1 cellular context compared by ENCODE assay signal in the genomic region with DNA sequence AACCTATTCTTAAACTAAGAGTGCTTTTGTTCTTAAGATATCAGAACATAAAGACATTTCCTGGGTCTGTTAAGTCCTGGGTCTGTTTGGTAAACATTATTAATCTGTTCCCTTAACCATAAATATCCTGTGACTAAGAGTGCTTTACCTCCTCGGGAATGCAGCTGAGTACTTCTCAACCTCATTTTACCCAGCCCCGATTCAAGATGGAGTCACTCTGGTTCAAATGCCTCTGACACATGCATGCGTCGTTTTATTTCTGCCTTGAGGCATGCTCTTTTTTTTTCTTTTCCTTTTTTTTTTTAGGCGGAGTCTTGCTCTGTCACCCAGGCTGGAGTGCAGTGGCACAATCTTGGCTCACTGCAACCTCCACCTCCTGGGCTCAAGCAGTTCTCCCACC.
TF ChIP-seq lines count a peak whose summit lies in the region.

No MANE protein-coding gene starts in this region.

TF ChIP-seq in K562, 482 proteins besides CTCF, POLR2A, EP300 and RAD21 (continues in another document):
- TF ChIP-seq CBFA2T2 (conservative IDR thresholded peaks at IDR 0.05): no peak
- TF ChIP-seq, protein P1, sequence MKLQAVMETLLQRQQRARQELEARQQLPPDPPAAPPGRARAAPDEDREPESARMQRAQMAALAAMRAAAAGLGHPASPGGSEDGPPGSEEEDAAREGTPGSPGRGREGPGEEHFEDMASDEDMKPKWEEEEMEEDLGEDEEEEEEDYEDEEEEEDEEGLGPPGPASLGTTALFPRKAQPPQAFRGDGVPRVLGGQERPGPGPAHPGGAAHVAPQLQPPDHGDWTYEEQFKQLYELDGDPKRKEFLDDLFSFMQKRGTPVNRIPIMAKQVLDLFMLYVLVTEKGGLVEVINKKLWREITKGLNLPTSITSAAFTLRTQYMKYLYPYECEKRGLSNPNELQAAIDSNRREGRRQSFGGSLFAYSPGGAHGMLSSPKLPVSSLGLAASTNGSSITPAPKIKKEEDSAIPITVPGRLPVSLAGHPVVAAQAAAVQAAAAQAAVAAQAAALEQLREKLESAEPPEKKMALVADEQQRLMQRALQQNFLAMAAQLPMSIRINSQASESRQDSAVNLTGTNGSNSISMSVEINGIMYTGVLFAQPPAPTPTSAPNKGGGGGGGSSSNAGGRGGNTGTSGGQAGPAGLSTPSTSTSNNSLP (IDR thresholded peaks at IDR 0.05; ENCODE audit: borderline replicate concordance, low read depth, low read length): no peak
- TF ChIP-seq ETV5 (CRISPR knock-in tag; IDR thresholded peaks at IDR 0.05; ENCODE audit: low read depth): no peak
- TF ChIP-seq ZZZ3 (IDR thresholded peaks at IDR 0.05): no peak
- TF ChIP-seq THRB (CRISPR knock-in tag; conservative IDR thresholded peaks at IDR 0.05): peak; percentile 77; the same call in 1 of the 2 replicates
- TF ChIP-seq NFATC3 (IDR thresholded peaks at IDR 0.05): no peak
- peak; percentile 30; the same call in 1 of the 2 replicates for TF ChIP-seq ZNF644 (tag; IDR thresholded peaks at IDR 0.05; ENCODE audit: low read depth)
- no peak for TF ChIP-seq ZNF740 (CRISPR knock-in tag; IDR thresholded peaks at IDR 0.05)
- peak in 1 of 2 experiments; percentile 92; a peak in 2 of 4 replicates for TF ChIP-seq ZNF740 (tag; IDR thresholded peaks at IDR 0.05)
- TF ChIP-seq ZBED1 (IDR thresholded peaks at IDR 0.05): no peak
- no peak for TF ChIP-seq PHF21A (IDR thresholded peaks at IDR 0.05; ENCODE audit: borderline replicate concordance, low read depth)
- TF ChIP-seq, protein P2, sequence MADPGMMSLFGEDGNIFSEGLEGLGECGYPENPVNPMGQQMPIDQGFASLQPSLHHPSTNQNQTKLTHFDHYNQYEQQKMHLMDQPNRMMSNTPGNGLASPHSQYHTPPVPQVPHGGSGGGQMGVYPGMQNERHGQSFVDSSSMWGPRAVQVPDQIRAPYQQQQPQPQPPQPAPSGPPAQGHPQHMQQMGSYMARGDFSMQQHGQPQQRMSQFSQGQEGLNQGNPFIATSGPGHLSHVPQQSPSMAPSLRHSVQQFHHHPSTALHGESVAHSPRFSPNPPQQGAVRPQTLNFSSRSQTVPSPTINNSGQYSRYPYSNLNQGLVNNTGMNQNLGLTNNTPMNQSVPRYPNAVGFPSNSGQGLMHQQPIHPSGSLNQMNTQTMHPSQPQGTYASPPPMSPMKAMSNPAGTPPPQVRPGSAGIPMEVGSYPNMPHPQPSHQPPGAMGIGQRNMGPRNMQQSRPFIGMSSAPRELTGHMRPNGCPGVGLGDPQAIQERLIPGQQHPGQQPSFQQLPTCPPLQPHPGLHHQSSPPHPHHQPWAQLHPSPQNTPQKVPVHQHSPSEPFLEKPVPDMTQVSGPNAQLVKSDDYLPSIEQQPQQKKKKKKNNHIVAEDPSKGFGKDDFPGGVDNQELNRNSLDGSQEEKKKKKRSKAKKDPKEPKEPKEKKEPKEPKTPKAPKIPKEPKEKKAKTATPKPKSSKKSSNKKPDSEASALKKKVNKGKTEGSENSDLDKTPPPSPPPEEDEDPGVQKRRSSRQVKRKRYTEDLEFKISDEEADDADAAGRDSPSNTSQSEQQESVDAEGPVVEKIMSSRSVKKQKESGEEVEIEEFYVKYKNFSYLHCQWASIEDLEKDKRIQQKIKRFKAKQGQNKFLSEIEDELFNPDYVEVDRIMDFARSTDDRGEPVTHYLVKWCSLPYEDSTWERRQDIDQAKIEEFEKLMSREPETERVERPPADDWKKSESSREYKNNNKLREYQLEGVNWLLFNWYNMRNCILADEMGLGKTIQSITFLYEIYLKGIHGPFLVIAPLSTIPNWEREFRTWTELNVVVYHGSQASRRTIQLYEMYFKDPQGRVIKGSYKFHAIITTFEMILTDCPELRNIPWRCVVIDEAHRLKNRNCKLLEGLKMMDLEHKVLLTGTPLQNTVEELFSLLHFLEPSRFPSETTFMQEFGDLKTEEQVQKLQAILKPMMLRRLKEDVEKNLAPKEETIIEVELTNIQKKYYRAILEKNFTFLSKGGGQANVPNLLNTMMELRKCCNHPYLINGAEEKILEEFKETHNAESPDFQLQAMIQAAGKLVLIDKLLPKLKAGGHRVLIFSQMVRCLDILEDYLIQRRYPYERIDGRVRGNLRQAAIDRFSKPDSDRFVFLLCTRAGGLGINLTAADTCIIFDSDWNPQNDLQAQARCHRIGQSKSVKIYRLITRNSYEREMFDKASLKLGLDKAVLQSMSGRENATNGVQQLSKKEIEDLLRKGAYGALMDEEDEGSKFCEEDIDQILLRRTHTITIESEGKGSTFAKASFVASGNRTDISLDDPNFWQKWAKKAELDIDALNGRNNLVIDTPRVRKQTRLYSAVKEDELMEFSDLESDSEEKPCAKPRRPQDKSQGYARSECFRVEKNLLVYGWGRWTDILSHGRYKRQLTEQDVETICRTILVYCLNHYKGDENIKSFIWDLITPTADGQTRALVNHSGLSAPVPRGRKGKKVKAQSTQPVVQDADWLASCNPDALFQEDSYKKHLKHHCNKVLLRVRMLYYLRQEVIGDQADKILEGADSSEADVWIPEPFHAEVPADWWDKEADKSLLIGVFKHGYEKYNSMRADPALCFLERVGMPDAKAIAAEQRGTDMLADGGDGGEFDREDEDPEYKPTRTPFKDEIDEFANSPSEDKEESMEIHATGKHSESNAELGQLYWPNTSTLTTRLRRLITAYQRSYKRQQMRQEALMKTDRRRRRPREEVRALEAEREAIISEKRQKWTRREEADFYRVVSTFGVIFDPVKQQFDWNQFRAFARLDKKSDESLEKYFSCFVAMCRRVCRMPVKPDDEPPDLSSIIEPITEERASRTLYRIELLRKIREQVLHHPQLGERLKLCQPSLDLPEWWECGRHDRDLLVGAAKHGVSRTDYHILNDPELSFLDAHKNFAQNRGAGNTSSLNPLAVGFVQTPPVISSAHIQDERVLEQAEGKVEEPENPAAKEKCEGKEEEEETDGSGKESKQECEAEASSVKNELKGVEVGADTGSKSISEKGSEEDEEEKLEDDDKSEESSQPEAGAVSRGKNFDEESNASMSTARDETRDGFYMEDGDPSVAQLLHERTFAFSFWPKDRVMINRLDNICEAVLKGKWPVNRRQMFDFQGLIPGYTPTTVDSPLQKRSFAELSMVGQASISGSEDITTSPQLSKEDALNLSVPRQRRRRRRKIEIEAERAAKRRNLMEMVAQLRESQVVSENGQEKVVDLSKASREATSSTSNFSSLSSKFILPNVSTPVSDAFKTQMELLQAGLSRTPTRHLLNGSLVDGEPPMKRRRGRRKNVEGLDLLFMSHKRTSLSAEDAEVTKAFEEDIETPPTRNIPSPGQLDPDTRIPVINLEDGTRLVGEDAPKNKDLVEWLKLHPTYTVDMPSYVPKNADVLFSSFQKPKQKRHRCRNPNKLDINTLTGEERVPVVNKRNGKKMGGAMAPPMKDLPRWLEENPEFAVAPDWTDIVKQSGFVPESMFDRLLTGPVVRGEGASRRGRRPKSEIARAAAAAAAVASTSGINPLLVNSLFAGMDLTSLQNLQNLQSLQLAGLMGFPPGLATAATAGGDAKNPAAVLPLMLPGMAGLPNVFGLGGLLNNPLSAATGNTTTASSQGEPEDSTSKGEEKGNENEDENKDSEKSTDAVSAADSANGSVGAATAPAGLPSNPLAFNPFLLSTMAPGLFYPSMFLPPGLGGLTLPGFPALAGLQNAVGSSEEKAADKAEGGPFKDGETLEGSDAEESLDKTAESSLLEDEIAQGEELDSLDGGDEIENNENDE (IDR thresholded peaks at IDR 0.05; ENCODE audit: low read depth, low read length): no peak
- no peak for TF ChIP-seq NKRF (IDR thresholded peaks at IDR 0.05; ENCODE audit: borderline replicate concordance)
- TF ChIP-seq ETS2 (tag; IDR thresholded peaks at IDR 0.05; ENCODE audit: borderline replicate concordance, poor library complexity, severe bottlenecking): no peak
- TF ChIP-seq FOXA1 (IDR thresholded peaks at IDR 0.05; ENCODE audit: borderline replicate concordance): no peak
- TF ChIP-seq, protein P3, sequence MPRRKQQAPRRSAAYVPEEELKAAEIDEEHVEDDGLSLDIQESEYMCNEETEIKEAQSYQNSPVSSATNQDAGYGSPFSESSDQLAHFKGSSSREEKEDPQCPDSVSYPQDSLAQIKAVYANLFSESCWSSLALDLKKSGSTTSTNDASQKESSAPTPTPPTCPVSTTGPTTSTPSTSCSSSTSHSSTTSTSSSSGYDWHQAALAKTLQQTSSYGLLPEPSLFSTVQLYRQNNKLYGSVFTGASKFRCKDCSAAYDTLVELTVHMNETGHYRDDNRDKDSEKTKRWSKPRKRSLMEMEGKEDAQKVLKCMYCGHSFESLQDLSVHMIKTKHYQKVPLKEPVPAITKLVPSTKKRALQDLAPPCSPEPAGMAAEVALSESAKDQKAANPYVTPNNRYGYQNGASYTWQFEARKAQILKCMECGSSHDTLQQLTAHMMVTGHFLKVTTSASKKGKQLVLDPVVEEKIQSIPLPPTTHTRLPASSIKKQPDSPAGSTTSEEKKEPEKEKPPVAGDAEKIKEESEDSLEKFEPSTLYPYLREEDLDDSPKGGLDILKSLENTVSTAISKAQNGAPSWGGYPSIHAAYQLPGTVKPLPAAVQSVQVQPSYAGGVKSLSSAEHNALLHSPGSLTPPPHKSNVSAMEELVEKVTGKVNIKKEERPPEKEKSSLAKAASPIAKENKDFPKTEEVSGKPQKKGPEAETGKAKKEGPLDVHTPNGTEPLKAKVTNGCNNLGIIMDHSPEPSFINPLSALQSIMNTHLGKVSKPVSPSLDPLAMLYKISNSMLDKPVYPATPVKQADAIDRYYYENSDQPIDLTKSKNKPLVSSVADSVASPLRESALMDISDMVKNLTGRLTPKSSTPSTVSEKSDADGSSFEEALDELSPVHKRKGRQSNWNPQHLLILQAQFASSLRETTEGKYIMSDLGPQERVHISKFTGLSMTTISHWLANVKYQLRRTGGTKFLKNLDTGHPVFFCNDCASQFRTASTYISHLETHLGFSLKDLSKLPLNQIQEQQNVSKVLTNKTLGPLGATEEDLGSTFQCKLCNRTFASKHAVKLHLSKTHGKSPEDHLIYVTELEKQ (CRISPR knock-in tag; IDR thresholded peaks at IDR 0.05): no peak
- no peak for TF ChIP-seq TCF3 (CRISPR knock-in tag; IDR thresholded peaks at IDR 0.05)
- TF ChIP-seq E4F1 (CRISPR knock-in tag; IDR thresholded peaks at IDR 0.05; ENCODE audit: borderline replicate concordance): no peak
- peak; percentile 85 for TF ChIP-seq ILK (tag; IDR thresholded peaks at IDR 0.05; ENCODE audit: borderline replicate concordance, low read depth)
- TF ChIP-seq MTF1 (CRISPR knock-in tag; IDR thresholded peaks at IDR 0.05; ENCODE audit: borderline replicate concordance): no peak
- no peak for TF ChIP-seq TCFL5 (CRISPR knock-in tag; conservative IDR thresholded peaks at IDR 0.05)
- no peak for TF ChIP-seq SIX5 (IDR thresholded peaks at IDR 0.05; ENCODE audit: borderline replicate concordance in 1 of 2, insufficient read depth in 1 of 2, low read depth in 1 of 2, low read length in 2 of 2)
- TF ChIP-seq ZNF551 (CRISPR knock-in tag; IDR thresholded peaks at IDR 0.05): no peak
- TF ChIP-seq, protein P4, sequence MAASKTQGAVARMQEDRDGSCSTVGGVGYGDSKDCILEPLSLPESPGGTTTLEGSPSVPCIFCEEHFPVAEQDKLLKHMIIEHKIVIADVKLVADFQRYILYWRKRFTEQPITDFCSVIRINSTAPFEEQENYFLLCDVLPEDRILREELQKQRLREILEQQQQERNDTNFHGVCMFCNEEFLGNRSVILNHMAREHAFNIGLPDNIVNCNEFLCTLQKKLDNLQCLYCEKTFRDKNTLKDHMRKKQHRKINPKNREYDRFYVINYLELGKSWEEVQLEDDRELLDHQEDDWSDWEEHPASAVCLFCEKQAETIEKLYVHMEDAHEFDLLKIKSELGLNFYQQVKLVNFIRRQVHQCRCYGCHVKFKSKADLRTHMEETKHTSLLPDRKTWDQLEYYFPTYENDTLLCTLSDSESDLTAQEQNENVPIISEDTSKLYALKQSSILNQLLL (CRISPR knock-in tag; IDR thresholded peaks at IDR 0.05; ENCODE audit: borderline replicate concordance): no peak
- TF ChIP-seq YBX1 (IDR thresholded peaks at IDR 0.05): no peak
- TF ChIP-seq HOXB6 (CRISPR knock-in tag; IDR thresholded peaks at IDR 0.05; ENCODE audit: borderline replicate concordance): no peak
- TF ChIP-seq BRD4 (IDR thresholded peaks at IDR 0.05): no peak
